Comparison of ENCODE assay signal across 20 cellular contexts in genomic region chr14:35766700-35767082, GRCh38. TPM values are rescaled to one million over a fixed set of nuclear protein-coding genes. Genes with fewer than 3 reads are reported as not detected.
DNase-seq lines count a peak whose midpoint lies in the region; ATAC-seq lines count a peak whose summit lies in the region.
"Had no signal": no experiment of that assay in that cellular context is flagged by ENCODE, and none has a peak within 500 bp of the region (broad histone marks: within the 10 kb centered on the region; RNA-seq: fewer than 3 reads in every experiment).

No MANE protein-coding gene starts in this region.

- peaks cover 13% of the 10 kb centered on the region for H3K36me3 Mint-ChIP-seq in activated T-cell treated with anti-CD3 and anti-CD28 coated beads, Interleukin-2, amount 50 U/mL, for 4 hours (ENCODE audit: insufficient read depth)
- peaks cover 36% of the 10 kb centered on the region for H3K36me3 Mint-ChIP-seq in activated T-helper 17 cell treated with anti-CD3 and anti-CD28 coated beads, Interleukin-2, amount 50 U/mL, for 72 hours (ENCODE audit: low read depth)
- H3K36me3 Mint-ChIP-seq: natural killer cell had no signal

- H3K27ac Mint-ChIP-seq in activated T-helper 17 cell treated with anti-CD3 and anti-CD28 coated beads, Interleukin-2, amount 50 U/mL, for 72 hours: no peak overlapping the region
- H3K27ac Mint-ChIP-seq: activated B cell treated with CpG ODN at 0.5 μM for 24 hours; activated naive CD4-positive, alpha-beta T cell treated with anti-CD3 and anti-CD28 coated beads, Interleukin-2, amount 50 U/mL, for 24 hours; natural killer cell had no signal

- no peak overlapping the region for H3K4me3 Mint-ChIP-seq in activated T-cell treated with anti-CD3 and anti-CD28 coated beads, Interleukin-2, amount 50 U/mL, for 4 hours
- H3K4me3 Mint-ChIP-seq in activated T-helper 17 cell treated with anti-CD3 and anti-CD28 coated beads, Interleukin-2, amount 50 U/mL, for 72 hours: no peak overlapping the region
- H3K4me3 Mint-ChIP-seq: activated B cell treated with CpG ODN at 0.5 μM for 24 hours; activated naive CD4-positive, alpha-beta T cell treated with anti-CD3 and anti-CD28 coated beads, Interleukin-2, amount 50 U/mL, for 24 hours; CD14-positive monocyte; natural killer cell had no signal

- no peaks in the 10 kb centered on the region for H3K9me3 Mint-ChIP-seq in activated T-cell treated with anti-CD3 and anti-CD28 coated beads, Interleukin-2, amount 50 U/mL, for 4 hours
- no peaks in the 10 kb centered on the region for H3K9me3 Mint-ChIP-seq in activated T-helper 17 cell treated with anti-CD3 and anti-CD28 coated beads, Interleukin-2, amount 50 U/mL, for 72 hours
- H3K9me3 Mint-ChIP-seq: activated B cell treated with CpG ODN at 0.5 μM for 24 hours; activated naive CD4-positive, alpha-beta T cell treated with anti-CD3 and anti-CD28 coated beads, Interleukin-2, amount 50 U/mL, for 24 hours; CD14-positive monocyte; natural killer cell had no signal

- H3K27me3 Mint-ChIP-seq in activated T-cell treated with anti-CD3 and anti-CD28 coated beads, Interleukin-2, amount 50 U/mL, for 4 hours (ENCODE audit: low read depth): no peaks in the 10 kb centered on the region
- H3K27me3 Mint-ChIP-seq in activated T-helper 17 cell treated with anti-CD3 and anti-CD28 coated beads, Interleukin-2, amount 50 U/mL, for 72 hours: no peaks in the 10 kb centered on the region
- H3K27me3 Mint-ChIP-seq: activated B cell treated with CpG ODN at 0.5 μM for 24 hours; activated naive CD4-positive, alpha-beta T cell treated with anti-CD3 and anti-CD28 coated beads, Interleukin-2, amount 50 U/mL, for 24 hours had no signal

- peaks cover 15% of the 10 kb centered on the region for H3K4me1 Mint-ChIP-seq in activated T-cell treated with anti-CD3 and anti-CD28 coated beads, Interleukin-2, amount 50 U/mL, for 4 hours (ENCODE audit: low read depth)
- H3K4me1 Mint-ChIP-seq in activated T-helper 17 cell treated with anti-CD3 and anti-CD28 coated beads, Interleukin-2, amount 50 U/mL, for 72 hours: peaks cover 7% of the 10 kb centered on the region
- H3K4me1 Mint-ChIP-seq: activated B cell treated with CpG ODN at 0.5 μM for 24 hours, CD14-positive monocyte, natural killer cell had no signal

- no peak for DNase-seq in activated T-cell treated with anti-CD3 and anti-CD28 coated beads, Interleukin-2, amount 50 U/mL, for 4 hours
- DNase-seq in activated T-cell treated with anti-CD3 and anti-CD28 coated beads for 4 hours: no peak
- peak; percentile 17 for DNase-seq in ELR (ENCODE audit: low read depth)
- DNase-seq in stimulated activated CD8-positive, alpha-beta memory T cell treated with anti-CD3 and anti-CD28 coated beads, Interleukin-4, amount 100 ng/mL, for 48 hours: peak; percentile 30
- no peak for DNase-seq in DMS153 (lab: John Stamatoyannopoulos, UW)
- DNase-seq in epidermal melanocyte (ENCODE audit: insufficient read length, low spot score): no peak
- DNase-seq: activated B cell treated with CpG ODN at 0.5 μM for 24 hours; activated CD8-positive, alpha-beta memory T cell treated with anti-CD3 and anti-CD28 coated beads, Interleukin-2, amount 50 U/mL, for 4 hours; cerebellar nuclear complex; heart left ventricle; KG1; natural killer cell; NCI-H187; ovary; stimulated activated CD4-positive, alpha-beta T cell treated with anti-CD3 and anti-CD28 coated beads, Interleukin-12 subunit alpha, Interleukin-12 subunit beta, amount 100 ng/mL, for 4 hours; T1000 had no signal

- peak; percentile 46 to 61 for ATAC-seq in activated T-cell treated with anti-CD3 and anti-CD28 coated beads, Interleukin-2, amount 50 U/mL, for 4 hours
- ATAC-seq in activated T-helper 17 cell treated with anti-CD3 and anti-CD28 coated beads, Interleukin-2, amount 50 U/mL, for 72 hours (replicated peaks): peak; percentile 99
- ATAC-seq: heart left ventricle, left lobe of liver, natural killer cell had no signal

RNA-seq across cellular contexts. Expression of gene RALGAPA1, which starts 42.4 kb away (rescaled TPM):
- total RNA-seq in activated T-cell treated with anti-CD3 and anti-CD28 coated beads, Interleukin-2, amount 50 U/mL, for 4 hours: 10 to 100 TPM; 37.3 to 44.2 (median 41.9) TPM
- 10 to 100 TPM; 32.8 to 36.5 TPM for total RNA-seq in activated T-helper 17 cell treated with anti-CD3 and anti-CD28 coated beads, Interleukin-2, amount 50 U/mL, for 72 hours

RNA-seq across cellular contexts. Expression of gene BRMS1L, which starts 59.4 kb away (rescaled TPM):
- 1 to 10 TPM; 7.1 to 7.6 (median 7.3) TPM for total RNA-seq in activated T-cell treated with anti-CD3 and anti-CD28 coated beads, Interleukin-2, amount 50 U/mL, for 4 hours
- total RNA-seq in activated T-helper 17 cell treated with anti-CD3 and anti-CD28 coated beads, Interleukin-2, amount 50 U/mL, for 72 hours: 1 to 10 TPM; 5.4 to 7.7 TPM

Comparison
In these comparisons a context has a peak if more than half of its experiments do, and no peak if none do; other contexts are left out.
1. DNase-seq: peak in ELR (single experiment) and stimulated activated CD8-positive, alpha-beta memory T cell treated with anti-CD3 and anti-CD28 coated beads, Interleukin-4, amount 100 ng/mL, for 48 hours (single experiment); none in activated T-cell treated with anti-CD3 and anti-CD28 coated beads, Interleukin-2, amount 50 U/mL, for 4 hours (single experiment), activated T-cell treated with anti-CD3 and anti-CD28 coated beads for 4 hours (single experiment), DMS153 (single experiment) and epidermal melanocyte (single experiment).